In genomic region chr11:20754957-20755356, GRCh38 we compare ENCODE assay signal across 12 cellular contexts.
A peak's percentile ranks its signal among the peaks of the same experiment; 100 is the strongest.
DNase-seq lines count a peak whose midpoint lies in the region; ATAC-seq and TF ChIP-seq lines count a peak whose summit lies in the region.
"Had no signal": no experiment of that assay in that cellular context is flagged by ENCODE, and none has a peak within 500 bp of the region (broad histone marks: within the 10 kb centered on the region; RNA-seq: fewer than 3 reads in every experiment).

No MANE protein-coding gene starts in this region.

- H3K27ac ChIP-seq in Karpas-422 (ENCODE audit: low read length) (no peak overlapping the region), smooth muscle cell (ENCODE audit: low read depth) (no peak overlapping the region)
- H3K27ac ChIP-seq: skin epidermis had no signal

- H3K9me2 ChIP-seq in Karpas-422 (replicated peaks; ENCODE audit: insufficient read depth, low read length), result no peaks in the 10 kb centered on the region

- H3K9me3 Mint-ChIP-seq in activated naive CD8-positive, alpha-beta T cell treated with anti-CD3 and anti-CD28 coated beads for 36 hours, result peaks cover 2% of the 10 kb centered on the region

- intact Hi-C loops in Right ventricle myocardium inferior (cut with DNase I), result no loop called here

- H3K9ac ChIP-seq in Karpas-422 (ENCODE audit: low read length) (no peak overlapping the region), smooth muscle cell (ENCODE audit: low read depth) (no peak overlapping the region)

- peak; percentile 0 for DNase-seq in SIG-M5 treated with dmso at 0.1 percent for 504 hours (lab: John Stamatoyannopoulos, UW; ENCODE audit: unreplicated experiment)
- no peak for DNase-seq in SIG-M5 (lab: John Stamatoyannopoulos, UW)
- peak; percentile 62 for DNase-seq in Karpas-422
- peak; percentile 28 for DNase-seq in RKO (ENCODE audit: low spot score)
- no peak for DNase-seq in smooth muscle cell (lab: John Stamatoyannopoulos, UW; ENCODE audit: unreplicated experiment)
- DNase-seq in Right ventricle myocardium inferior (ENCODE audit: missing footprints), result no peak
- no peak for DNase-seq in activated naive CD8-positive, alpha-beta T cell treated with anti-CD3 and anti-CD28 coated beads for 36 hours
- DNase-seq: erythroblast; naive thymus-derived CD8-positive, alpha-beta T cell had no signal

- WGBS in smooth muscle cell (ENCODE audit: low lambda C conversion rate), result 17% methylated on average over 6 of the region's 6 CpGs

- H3K4me1 ChIP-seq in Karpas-422 (ENCODE audit: low read length) (no peaks in the 10 kb centered on the region), smooth muscle cell (ENCODE audit: low read depth) (no peaks in the 10 kb centered on the region)

- H3K4me2 ChIP-seq in Karpas-422 (ENCODE audit: low read depth, low read length, poor library complexity, severe bottlenecking), result no peak overlapping the region
- H3K4me2 ChIP-seq in smooth muscle cell, result no peak overlapping the region

- no peak for ATAC-seq in HG02571 (IDR thresholded peaks at IDR 0.05; ENCODE audit: unreplicated experiment)
- no peak for ATAC-seq in Right ventricle myocardium inferior
- ATAC-seq: GM12878; naive thymus-derived CD8-positive, alpha-beta T cell had no signal

- H3K27me3 ChIP-seq in Karpas-422 (ENCODE audit: low read length), result no peaks in the 10 kb centered on the region
- H3K27me3 ChIP-seq in smooth muscle cell (ENCODE audit: low read depth), result no peaks in the 10 kb centered on the region

- no peaks in the 10 kb centered on the region for H3K36me3 Mint-ChIP-seq in activated naive CD8-positive, alpha-beta T cell treated with anti-CD3 and anti-CD28 coated beads for 36 hours
- H3K36me3 Mint-ChIP-seq: naive thymus-derived CD8-positive, alpha-beta T cell had no signal

- no peak overlapping the region for H3K4me3 Mint-ChIP-seq in activated naive CD8-positive, alpha-beta T cell treated with anti-CD3 and anti-CD28 coated beads for 36 hours
- H3K4me3 Mint-ChIP-seq: naive thymus-derived CD8-positive, alpha-beta T cell had no signal

- H2AFZ ChIP-seq in Karpas-422 (ENCODE audit: low read length), result no peak overlapping the region
- H2AFZ ChIP-seq in smooth muscle cell (ENCODE audit: low read depth), result no peak overlapping the region

- no peaks in the 10 kb centered on the region for H3K9me3 ChIP-seq in Karpas-422 (ENCODE audit: low read length)
- H3K9me3 ChIP-seq in smooth muscle cell (replicated peaks; ENCODE audit: low read depth), result no peaks in the 10 kb centered on the region

- no peak overlapping the region for H3K4me3 ChIP-seq in Karpas-422 (ENCODE audit: low read length)
- H3K4me3 ChIP-seq in smooth muscle cell, result no peak overlapping the region
- H3K4me3 ChIP-seq: GM12878, skin epidermis had no signal

- H3K27ac Mint-ChIP-seq in activated naive CD8-positive, alpha-beta T cell treated with anti-CD3 and anti-CD28 coated beads for 36 hours, result no peak overlapping the region
- H3K27ac Mint-ChIP-seq: naive thymus-derived CD8-positive, alpha-beta T cell had no signal

- H4K20me1 ChIP-seq in Karpas-422 (ENCODE audit: insufficient read depth, low read depth, low read length) (0 out of 2 replicates have a peak, but pooled peaks cover 3% of the 10 kb centered on the region), smooth muscle cell (ENCODE audit: low read depth) (no peaks in the 10 kb centered on the region)

- H3K36me3 ChIP-seq in Karpas-422 (ENCODE audit: insufficient read depth, low read length) (no peaks in the 10 kb centered on the region), smooth muscle cell (ENCODE audit: low read depth) (no peaks in the 10 kb centered on the region)

- no peaks in the 10 kb centered on the region for H3K4me1 Mint-ChIP-seq in activated naive CD8-positive, alpha-beta T cell treated with anti-CD3 and anti-CD28 coated beads for 36 hours
- H3K4me1 Mint-ChIP-seq: naive thymus-derived CD8-positive, alpha-beta T cell had no signal

- H3K27me3 Mint-ChIP-seq in activated naive CD8-positive, alpha-beta T cell treated with anti-CD3 and anti-CD28 coated beads for 36 hours, result no peaks in the 10 kb centered on the region

- peak; percentile 17 for TF ChIP-seq CTCF in smooth muscle cell (IDR thresholded peaks at IDR 0.05; ENCODE audit: borderline replicate concordance, insufficient read depth, poor library complexity, severe bottlenecking)

- H3F3A ChIP-seq in smooth muscle cell (ENCODE audit: low read depth), result no peaks in the 10 kb centered on the region

- H3K79me2 ChIP-seq in Karpas-422 (ENCODE audit: low read length) (no peaks in the 10 kb centered on the region), smooth muscle cell (ENCODE audit: low read depth) (no peaks in the 10 kb centered on the region)

Comparison
In these comparisons a context has a peak if more than half of its experiments do, and no peak if none do; other contexts are left out.
1. DNase-seq: peak in SIG-M5 treated with dmso at 0.1 percent for 504 hours (single experiment), Karpas-422 (single experiment) and RKO (single experiment); none in SIG-M5 (single experiment), smooth muscle cell (single experiment), Right ventricle myocardium inferior (single experiment) and activated naive CD8-positive, alpha-beta T cell treated with anti-CD3 and anti-CD28 coated beads for 36 hours (single experiment).